In the genomic region with DNA sequence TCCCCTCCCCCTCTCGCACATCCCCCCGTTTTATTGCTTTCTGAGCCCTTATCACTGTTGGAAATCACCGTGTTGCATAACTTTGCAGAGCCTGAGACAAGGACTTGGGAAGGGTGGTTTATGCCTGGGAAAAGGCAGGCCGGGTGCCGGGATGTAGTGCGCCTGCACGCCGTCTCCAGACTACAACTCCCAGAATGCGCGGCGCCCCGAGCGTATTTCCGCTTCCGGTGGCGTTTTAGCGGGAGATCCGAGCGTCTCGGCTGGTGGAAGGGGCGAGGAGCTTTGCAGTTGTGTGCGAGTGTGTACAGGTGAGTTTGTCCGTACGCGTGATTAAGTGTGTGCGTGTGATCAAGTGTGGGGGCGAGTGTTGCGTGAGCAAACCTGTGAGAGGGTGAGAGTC, we compare ENCODE assay signal across 8 cellular contexts.
DNase-seq lines count a peak whose midpoint lies in the region; ATAC-seq, FAIRE-seq and TF ChIP-seq lines count a peak whose summit lies in the region.

No MANE protein-coding gene starts in this region.

- no peak for FAIRE-seq in pancreas (lab: Jason Lieb, UNC)

- WGBS in pancreas, 2 donors: 2 to 3% methylated on average over 28 of the region's 28 CpGs
- 88 to 92% methylated on average over 24 to 28 of the region's 28 CpGs for WGBS in endodermal cell (ENCODE audit: insufficient coverage in 1 of 2, insufficient read length in 1 of 2), 2 experiments

- peaks cover 87% of the 10 kb centered on the region for H3K9me3 Mint-ChIP-seq in endodermal cell

- no peak overlapping the region for H3K9ac ChIP-seq in endodermal cell (ENCODE audit: extremely low read depth, low read length, poor library complexity, severe bottlenecking)

- DNase-seq in Ammon's horn (ENCODE audit: low spot score): peak; percentile 79
- DNase-seq in germinal center (ENCODE audit: low spot score): peak; percentile 5
- peak; percentile 40 to 74 (median 50) for DNase-seq in pancreas
- no peak for DNase-seq in hepatic stellate cell (ENCODE audit: low spot score)
- DNase-seq in endodermal cell: no peak

- intact Hi-C loops in pancreas (cut with DNase I): no loop called here

- TF ChIP-seq CTCF in VCaP (conservative IDR thresholded peaks at IDR 0.05) (no peak), pancreas (IDR thresholded peaks at IDR 0.05) (no peak), endodermal cell (conservative IDR thresholded peaks at IDR 0.05) (no peak)

- no peaks in the 10 kb centered on the region for H3K27me3 Mint-ChIP-seq in endodermal cell (ENCODE audit: insufficient read depth)

- H3K36me3 ChIP-seq in pancreas (no peaks in the 10 kb centered on the region), endodermal cell (ENCODE audit: control insufficient read depth, insufficient read depth, low read length) (no peaks in the 10 kb centered on the region)

- H3K27ac ChIP-seq in VCaP: peak overlapping the region; percentile 36; the same call in 1 of the 2 replicates
- no peak overlapping the region for H3K27ac ChIP-seq in pancreas
- H3K27ac ChIP-seq in endodermal cell (ENCODE audit: low read depth, low read length): no peak overlapping the region

- H3K36me3 Mint-ChIP-seq in endodermal cell (ENCODE audit: low read depth): peaks cover 5% of the 10 kb centered on the region

- no peak overlapping the region for H3K4me3 Mint-ChIP-seq in endodermal cell

- peak overlapping the region in 3 of 4 donors; percentile 26 to 41 (median 33) for H3K4me3 ChIP-seq in pancreas
- no peak overlapping the region for H3K4me3 ChIP-seq in endodermal cell (ENCODE audit: low read length)

- H3K9me3 ChIP-seq in pancreas (no peaks in the 10 kb centered on the region), endodermal cell (ENCODE audit: control insufficient read depth, low read length) (peaks cover 92% of the 10 kb centered on the region)

- H3K4me1 Mint-ChIP-seq in endodermal cell: no peaks in the 10 kb centered on the region

- ATAC-seq in pancreas (peak; percentile 81 to 99 (median 88)), HG02759 (IDR thresholded peaks at IDR 0.05; ENCODE audit: unreplicated experiment) (no peak), HG03097 (IDR thresholded peaks at IDR 0.05; ENCODE audit: low FRiP score, unreplicated experiment) (no peak)

- H3K4me1 ChIP-seq in pancreas: no peaks in the 10 kb centered on the region
- H3K4me1 ChIP-seq in endodermal cell (ENCODE audit: control insufficient read depth, insufficient read depth, low read length): no peaks in the 10 kb centered on the region

- no peak overlapping the region for H3K27ac Mint-ChIP-seq in endodermal cell

- no peaks in the 10 kb centered on the region for H3K27me3 ChIP-seq in pancreas
- no peaks in the 10 kb centered on the region for H3K27me3 ChIP-seq in endodermal cell (ENCODE audit: control insufficient read depth, insufficient read depth, low read length, poor library complexity, severe bottlenecking)

Comparison
In these comparisons a context has a peak if more than half of its experiments do, and no peak if none do; other contexts are left out.
1. DNase-seq: peak in Ammon's horn (single experiment), germinal center (single experiment) and pancreas (6 of 6); none in hepatic stellate cell (single experiment) and endodermal cell (single experiment).
2. ATAC-seq: peak in pancreas (4 of 4); none in HG02759 (single experiment) and HG03097 (single experiment).